1 cellular context compared by ENCODE assay signal in the genomic region with DNA sequence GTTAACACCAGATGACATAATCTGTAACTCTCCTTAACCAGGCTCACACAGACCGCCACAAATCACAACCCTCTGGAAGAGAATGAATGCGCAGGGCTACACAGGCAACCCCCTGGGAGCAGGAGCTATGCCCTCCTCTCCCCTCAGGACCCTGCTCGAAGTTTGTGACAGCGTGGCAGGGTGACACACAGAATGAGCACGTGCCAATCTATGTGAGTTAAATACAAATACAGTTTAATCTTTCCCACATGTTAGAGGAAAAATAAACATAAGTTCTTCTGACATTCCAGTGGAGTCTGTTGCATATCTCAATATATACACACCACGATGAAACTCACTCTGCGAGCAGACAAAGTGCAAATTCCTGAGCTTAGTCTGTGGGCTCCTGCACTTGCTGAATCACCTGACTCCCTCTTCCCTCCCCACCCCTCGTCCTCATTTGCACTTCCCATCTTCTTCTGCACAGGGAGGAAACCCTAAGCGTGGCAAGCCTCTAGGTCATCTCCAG.
TF ChIP-seq lines count a peak whose summit lies in the region.

No MANE protein-coding gene starts in this region.

TF ChIP-seq in H1, 55 proteins besides CTCF, POLR2A, EP300 and RAD21 (continued from another document):
- TF ChIP-seq EGR1 (IDR thresholded peaks at IDR 0.05; ENCODE audit: borderline replicate concordance, low read depth, low read length): peak; percentile 22; the same call in 1 of the 2 replicates
- TF ChIP-seq KDM4A (IDR thresholded peaks at IDR 0.05; ENCODE audit: low read depth, low read length, severe bottlenecking): no peak
- no peak for TF ChIP-seq HDAC2 (IDR thresholded peaks at IDR 0.05; ENCODE audit: borderline replicate concordance in 1 of 2, low read depth in 2 of 2, low read length in 2 of 2)
- no peak for TF ChIP-seq POU5F1 (IDR thresholded peaks at IDR 0.05; ENCODE audit: low read depth, low read length)
- no peak for TF ChIP-seq SUZ12 (IDR thresholded peaks at IDR 0.05; ENCODE audit: low read length)
- no peak for TF ChIP-seq EZH2 (IDR thresholded peaks at IDR 0.05; ENCODE audit: low read depth, low read length, severe bottlenecking)
